1 cellular context compared by ENCODE assay signal in the genomic region with DNA sequence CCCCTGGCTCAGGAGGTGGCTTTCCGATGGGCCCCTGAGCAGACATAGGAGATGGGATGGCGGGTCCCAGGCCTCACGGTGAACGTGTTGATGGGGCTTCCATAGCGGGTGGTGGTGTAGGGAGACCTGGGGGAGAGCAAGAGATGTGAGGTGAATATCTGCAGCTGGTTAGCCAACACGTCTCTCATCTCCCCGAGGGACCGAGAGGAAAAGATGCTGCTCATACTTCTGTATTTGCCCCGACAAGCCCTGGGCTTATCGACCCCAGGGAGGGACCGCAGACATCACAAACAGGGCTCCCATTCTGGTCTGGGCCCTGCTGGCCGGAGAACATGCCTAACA.
TF ChIP-seq lines count a peak whose summit lies in the region.

No MANE protein-coding gene starts in this region.

TF ChIP-seq in K562, 482 proteins besides CTCF, POLR2A, EP300 and RAD21:
- TF ChIP-seq, protein P1, sequence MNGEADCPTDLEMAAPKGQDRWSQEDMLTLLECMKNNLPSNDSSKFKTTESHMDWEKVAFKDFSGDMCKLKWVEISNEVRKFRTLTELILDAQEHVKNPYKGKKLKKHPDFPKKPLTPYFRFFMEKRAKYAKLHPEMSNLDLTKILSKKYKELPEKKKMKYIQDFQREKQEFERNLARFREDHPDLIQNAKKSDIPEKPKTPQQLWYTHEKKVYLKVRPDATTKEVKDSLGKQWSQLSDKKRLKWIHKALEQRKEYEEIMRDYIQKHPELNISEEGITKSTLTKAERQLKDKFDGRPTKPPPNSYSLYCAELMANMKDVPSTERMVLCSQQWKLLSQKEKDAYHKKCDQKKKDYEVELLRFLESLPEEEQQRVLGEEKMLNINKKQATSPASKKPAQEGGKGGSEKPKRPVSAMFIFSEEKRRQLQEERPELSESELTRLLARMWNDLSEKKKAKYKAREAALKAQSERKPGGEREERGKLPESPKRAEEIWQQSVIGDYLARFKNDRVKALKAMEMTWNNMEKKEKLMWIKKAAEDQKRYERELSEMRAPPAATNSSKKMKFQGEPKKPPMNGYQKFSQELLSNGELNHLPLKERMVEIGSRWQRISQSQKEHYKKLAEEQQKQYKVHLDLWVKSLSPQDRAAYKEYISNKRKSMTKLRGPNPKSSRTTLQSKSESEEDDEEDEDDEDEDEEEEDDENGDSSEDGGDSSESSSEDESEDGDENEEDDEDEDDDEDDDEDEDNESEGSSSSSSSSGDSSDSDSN (IDR thresholded peaks at IDR 0.05; ENCODE audit: borderline replicate concordance in 1 of 2, low read depth in 2 of 2, low read length in 2 of 2), result 0 out of 4 replicates have a peak, but pooled peaks of 1 of the 2 experiments have one; percentile 8
- TF ChIP-seq EP400 (IDR thresholded peaks at IDR 0.05), result no peak
- TF ChIP-seq, protein P2, sequence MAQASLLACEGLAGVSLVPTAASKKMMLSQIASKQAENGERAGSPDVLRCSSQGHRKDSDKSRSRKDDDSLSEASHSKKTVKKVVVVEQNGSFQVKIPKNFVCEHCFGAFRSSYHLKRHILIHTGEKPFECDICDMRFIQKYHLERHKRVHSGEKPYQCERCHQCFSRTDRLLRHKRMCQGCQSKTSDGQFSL (CRISPR knock-in tag; IDR thresholded peaks at IDR 0.05), result peak; percentile 65; the same call in 1 of the 2 replicates
- TF ChIP-seq, protein P2 (tag; IDR thresholded peaks at IDR 0.05), result no peak
- TF ChIP-seq, protein P3, sequence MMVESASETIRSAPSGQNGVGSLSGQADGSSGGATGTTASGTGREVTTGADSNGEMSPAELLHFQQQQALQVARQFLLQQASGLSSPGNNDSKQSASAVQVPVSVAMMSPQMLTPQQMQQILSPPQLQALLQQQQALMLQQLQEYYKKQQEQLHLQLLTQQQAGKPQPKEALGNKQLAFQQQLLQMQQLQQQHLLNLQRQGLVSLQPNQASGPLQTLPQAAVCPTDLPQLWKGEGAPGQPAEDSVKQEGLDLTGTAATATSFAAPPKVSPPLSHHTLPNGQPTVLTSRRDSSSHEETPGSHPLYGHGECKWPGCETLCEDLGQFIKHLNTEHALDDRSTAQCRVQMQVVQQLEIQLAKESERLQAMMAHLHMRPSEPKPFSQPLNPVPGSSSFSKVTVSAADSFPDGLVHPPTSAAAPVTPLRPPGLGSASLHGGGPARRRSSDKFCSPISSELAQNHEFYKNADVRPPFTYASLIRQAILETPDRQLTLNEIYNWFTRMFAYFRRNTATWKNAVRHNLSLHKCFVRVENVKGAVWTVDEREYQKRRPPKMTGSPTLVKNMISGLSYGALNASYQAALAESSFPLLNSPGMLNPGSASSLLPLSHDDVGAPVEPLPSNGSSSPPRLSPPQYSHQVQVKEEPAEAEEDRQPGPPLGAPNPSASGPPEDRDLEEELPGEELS (CRISPR knock-in tag; IDR thresholded peaks at IDR 0.05; ENCODE audit: borderline replicate concordance), result no peak
- TF ChIP-seq, protein P4, sequence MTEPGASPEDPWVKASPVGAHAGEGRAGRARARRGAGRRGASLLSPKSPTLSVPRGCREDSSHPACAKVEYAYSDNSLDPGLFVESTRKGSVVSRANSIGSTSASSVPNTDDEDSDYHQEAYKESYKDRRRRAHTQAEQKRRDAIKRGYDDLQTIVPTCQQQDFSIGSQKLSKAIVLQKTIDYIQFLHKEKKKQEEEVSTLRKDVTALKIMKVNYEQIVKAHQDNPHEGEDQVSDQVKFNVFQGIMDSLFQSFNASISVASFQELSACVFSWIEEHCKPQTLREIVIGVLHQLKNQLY (CRISPR knock-in tag; conservative IDR thresholded peaks at IDR 0.05), result no peak
- TF ChIP-seq KDM2B (CRISPR knock-in tag; IDR thresholded peaks at IDR 0.05), result 0 out of 2 replicates have a peak, but pooled peaks have one; percentile 7
- TF ChIP-seq KAT2B (IDR thresholded peaks at IDR 0.05; ENCODE audit: low read depth, low read length), result no peak
- TF ChIP-seq TEAD1 (CRISPR knock-in tag; IDR thresholded peaks at IDR 0.05), result 0 out of 4 replicates have a peak, but pooled peaks of 1 of the 2 experiments have one; percentile 1
- TF ChIP-seq ERF (CRISPR knock-in tag; IDR thresholded peaks at IDR 0.05), result 0 out of 2 replicates have a peak, but pooled peaks have one; percentile 14
- TF ChIP-seq ZNF41 (CRISPR knock-in tag; conservative IDR thresholded peaks at IDR 0.05), result 0 out of 2 replicates have a peak, but pooled peaks have one; percentile 20
